ENCODE assay signal across 22 cellular contexts in the genomic region with DNA sequence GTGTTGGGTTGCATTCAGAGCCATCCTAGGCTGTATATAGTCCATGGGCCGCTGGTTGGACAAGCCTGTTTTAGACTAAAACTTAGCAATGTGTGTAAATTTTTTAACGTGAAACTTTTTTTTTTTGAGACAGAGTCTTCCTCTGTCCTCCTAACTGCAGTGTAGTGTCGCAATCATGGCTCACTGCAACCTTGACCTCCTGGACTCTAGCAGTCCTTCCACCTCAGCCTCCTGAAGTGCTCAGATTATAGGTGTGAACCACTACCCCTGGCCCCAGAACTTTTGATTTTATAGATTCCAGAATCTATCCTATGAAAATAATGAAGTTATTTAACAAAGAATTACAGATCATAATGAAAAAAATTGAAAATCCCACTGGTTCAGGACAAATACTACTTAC. TPM values are rescaled to one million over a fixed set of nuclear protein-coding genes. Genes with fewer than 3 reads are reported as not detected.
DNase-seq lines count a peak whose midpoint lies in the region; TF ChIP-seq lines count a peak whose summit lies in the region.
"Had no signal": no experiment of that assay in that cellular context is flagged by ENCODE, and none has a peak within 500 bp of the region (broad histone marks: within the 10 kb centered on the region; RNA-seq: fewer than 3 reads in every experiment).

No MANE protein-coding gene starts in this region.

- no peak overlapping the region for H2BK15ac ChIP-seq in mesenchymal stem cell (ENCODE audit: low read depth, poor library complexity, severe bottlenecking)

- no peaks in the 10 kb centered on the region for H3K36me3 ChIP-seq in mesenchymal stem cell (ENCODE audit: control insufficient read depth in 1 of 2, insufficient read depth in 2 of 2, low read depth in 1 of 2, low read length in 2 of 2)
- H3K36me3 ChIP-seq: colonic mucosa, left lung, thyroid gland, uterus had no signal

- H3K9me3 ChIP-seq in mesenchymal stem cell (ENCODE audit: control insufficient read depth, low read length) = no peaks in the 10 kb centered on the region
- H3K9me3 ChIP-seq: colonic mucosa, left lung, thyroid gland, uterus had no signal

- H3K4me1 ChIP-seq in mesenchymal stem cell (ENCODE audit: control insufficient read depth, insufficient read depth, low read depth, low read length) = peaks cover 8% of the 10 kb centered on the region
- H3K4me1 ChIP-seq: colonic mucosa, uterus had no signal

- H3K14ac ChIP-seq in mesenchymal stem cell (ENCODE audit: low read length in 2 of 2) = no peak overlapping the region

- H3K23ac ChIP-seq in mesenchymal stem cell (ENCODE audit: low read length in 2 of 2) = no peak overlapping the region

- DNase-seq in NCI-H748 (lab: John Stamatoyannopoulos, UW; ENCODE audit: unreplicated experiment) (peak; percentile 50), NCI-H748 treated with DMSO at 0.1 percent for 48 hours (lab: John Stamatoyannopoulos, UW) (no peak), choroid plexus epithelial cell (ENCODE audit: low read depth) (peak; percentile 14), mesenchymal stem cell (peak; percentile 18)
- DNase-seq in stimulated activated CD4-positive, alpha-beta T cell treated with anti-CD3 and anti-CD28 coated beads, Interleukin-4, amount 100 ng/mL, for 4 hours = no peak
- no peak for DNase-seq in activated CD4-positive, alpha-beta T cell treated with anti-CD3 and anti-CD28 coated beads, Interleukin-2, amount 10 ng/mL, durations not matched to agents 24 days and 14 days
- DNase-seq: activated CD4-positive, alpha-beta T cell treated with anti-CD3 and anti-CD28 coated beads for 36 hours; activated CD8-positive, alpha-beta T cell treated with anti-CD3 and anti-CD28 coated beads, Interleukin-2, amount 10 ng/mL, durations not matched to agents 7 days and 5 days; anterior cingulate cortex; CD4-positive, alpha-beta memory T cell; colonic mucosa; effector CD4-positive, alpha-beta T cell; left lung; SIG-M5; stimulated activated CD4-positive, alpha-beta T cell treated with anti-CD3 and anti-CD28 coated beads, Interleukin-12 subunit alpha, Interleukin-12 subunit beta, amount 100 ng/mL, for 4 hours; stimulated activated CD4-positive, alpha-beta T cell treated with anti-CD3 and anti-CD28 coated beads, Interleukin-2, amount 100 ng/mL, for 48 hours; thyroid gland; uterus had no signal

- peaks cover 9 to 36% of the 10 kb centered on the region in 2 experiments for H3K27me3 ChIP-seq in mesenchymal stem cell (ENCODE audit: control insufficient read depth in 1 of 2, insufficient read depth in 1 of 2, low read length in 2 of 2)
- H3K27me3 ChIP-seq: colonic mucosa, thyroid gland, uterus had no signal

- H3K4me3 ChIP-seq in choroid plexus epithelial cell (ENCODE audit: low read depth, low read length) = no peak overlapping the region
- no peak overlapping the region for H3K4me3 ChIP-seq in mesenchymal stem cell (ENCODE audit: insufficient read depth in 1 of 2, low read depth in 1 of 2, low read length in 2 of 2)
- H3K4me3 ChIP-seq: colonic mucosa, left lung, thyroid gland, uterus had no signal

- H3K27ac ChIP-seq in mesenchymal stem cell (ENCODE audit: low read length, poor library complexity, severe bottlenecking) = no peak overlapping the region
- H3K27ac ChIP-seq: colonic mucosa, left lung, uterus had no signal

- H3K9ac ChIP-seq in mesenchymal stem cell (ENCODE audit: low read length) = no peak overlapping the region

- H3K27me3 Mint-ChIP-seq in activated CD4-positive, alpha-beta T cell treated with anti-CD3 and anti-CD28 coated beads, Interleukin-2, amount 10 ng/mL, durations not matched to agents 24 days and 14 days = peaks cover 34% of the 10 kb centered on the region

- H4K91ac ChIP-seq in mesenchymal stem cell (ENCODE audit: low read length) = no peak overlapping the region

- H3K4me1 Mint-ChIP-seq in activated CD4-positive, alpha-beta T cell treated with anti-CD3 and anti-CD28 coated beads, Interleukin-2, amount 10 ng/mL, durations not matched to agents 24 days and 14 days = peaks cover 3% of the 10 kb centered on the region
- H3K4me1 Mint-ChIP-seq: activated CD4-positive, alpha-beta T cell treated with anti-CD3 and anti-CD28 coated beads for 36 hours; CD4-positive, alpha-beta memory T cell had no signal

- H3K79me1 ChIP-seq in mesenchymal stem cell (replicated peaks; ENCODE audit: low read length, poor library complexity, severe bottlenecking) = no peaks in the 10 kb centered on the region

- H3K4me2 ChIP-seq in mesenchymal stem cell (ENCODE audit: low read length, poor library complexity, severe bottlenecking) = no peak overlapping the region

- H3K4ac ChIP-seq in mesenchymal stem cell (ENCODE audit: low read depth in 1 of 2, low read length in 2 of 2) = no peak overlapping the region

- H4K8ac ChIP-seq in mesenchymal stem cell (ENCODE audit: low read length) = no peak overlapping the region

- no peak overlapping the region for H2BK5ac ChIP-seq in mesenchymal stem cell (ENCODE audit: low read depth, low read length, poor library complexity, severe bottlenecking)

- no peak overlapping the region for H2BK120ac ChIP-seq in mesenchymal stem cell (ENCODE audit: low read depth, low read length)

- no peaks in the 10 kb centered on the region for H3K36me3 Mint-ChIP-seq in activated CD4-positive, alpha-beta T cell treated with anti-CD3 and anti-CD28 coated beads, Interleukin-2, amount 10 ng/mL, durations not matched to agents 24 days and 14 days (ENCODE audit: low read depth)
- H3K36me3 Mint-ChIP-seq: activated naive CD4-positive, alpha-beta T cell treated with anti-CD3 and anti-CD28 coated beads, Interleukin-2, amount 50 U/mL, for 72 hours; CD4-positive, alpha-beta memory T cell had no signal

- TF ChIP-seq CTCF in choroid plexus epithelial cell (conservative IDR thresholded peaks at IDR 0.05; ENCODE audit: low read depth, low read length) = no peak

- H3K27ac Mint-ChIP-seq in activated CD4-positive, alpha-beta T cell treated with anti-CD3 and anti-CD28 coated beads, Interleukin-2, amount 10 ng/mL, durations not matched to agents 24 days and 14 days = no peak overlapping the region
- H3K27ac Mint-ChIP-seq: activated CD4-positive, alpha-beta T cell treated with anti-CD3 and anti-CD28 coated beads for 36 hours; activated CD8-positive, alpha-beta T cell treated with anti-CD3 and anti-CD28 coated beads, Interleukin-2, amount 10 ng/mL, durations not matched to agents 7 days and 5 days; activated naive CD4-positive, alpha-beta T cell treated with anti-CD3 and anti-CD28 coated beads, Interleukin-2, amount 50 U/mL, for 72 hours; activated T-helper 2 cell treated with anti-CD3 and anti-CD28 coated beads, Interferon-gamma antibody, Interleukin-2, Interleukin-4, amounts not matched to agents 10 μg/mL and 5 μg/mL and 100 μg/mL, durations not matched to agents 14 hours and 24 hours and 36 hours; CD4-positive, alpha-beta memory T cell; T-helper 2 cell treated with Interferon-gamma antibody and Interleukin-4, amounts not matched to agents 5 μg/mL and 100 μg/mL, for 36 hours had no signal

- no peaks in the 10 kb centered on the region for H3K9me3 Mint-ChIP-seq in activated CD4-positive, alpha-beta T cell treated with anti-CD3 and anti-CD28 coated beads, Interleukin-2, amount 10 ng/mL, durations not matched to agents 24 days and 14 days
- H3K9me3 Mint-ChIP-seq: activated naive CD4-positive, alpha-beta T cell treated with anti-CD3 and anti-CD28 coated beads, Interleukin-2, amount 50 U/mL, for 72 hours; activated T-helper 2 cell treated with anti-CD3 and anti-CD28 coated beads, Interferon-gamma antibody, Interleukin-2, Interleukin-4, amounts not matched to agents 10 μg/mL and 5 μg/mL and 100 μg/mL, durations not matched to agents 14 hours and 24 hours and 36 hours; CD4-positive, alpha-beta memory T cell; T-helper 2 cell treated with Interferon-gamma antibody and Interleukin-4, amounts not matched to agents 5 μg/mL and 100 μg/mL, for 36 hours had no signal

- H2AK5ac ChIP-seq in mesenchymal stem cell (ENCODE audit: low read length, severe bottlenecking) = no peak overlapping the region

- H2BK12ac ChIP-seq in mesenchymal stem cell (ENCODE audit: low read length in 2 of 2) = no peak overlapping the region

- no peak overlapping the region for H3K18ac ChIP-seq in mesenchymal stem cell (ENCODE audit: low read depth in 1 of 2, low read length in 2 of 2)

- intact Hi-C loops in activated CD4-positive, alpha-beta T cell treated with anti-CD3 and anti-CD28 coated beads, Interleukin-2, amount 10 ng/mL, durations not matched to agents 24 days and 14 days (cut with micrococcal nuclease) = no loop called here

- no peak overlapping the region for H3K4me3 Mint-ChIP-seq in activated CD4-positive, alpha-beta T cell treated with anti-CD3 and anti-CD28 coated beads, Interleukin-2, amount 10 ng/mL, durations not matched to agents 24 days and 14 days
- H3K4me3 Mint-ChIP-seq: activated CD4-positive, alpha-beta T cell treated with anti-CD3 and anti-CD28 coated beads for 36 hours; activated CD8-positive, alpha-beta T cell treated with anti-CD3 and anti-CD28 coated beads, Interleukin-2, amount 10 ng/mL, durations not matched to agents 7 days and 5 days; CD4-positive, alpha-beta memory T cell; T-helper 2 cell treated with Interferon-gamma antibody and Interleukin-4, amounts not matched to agents 5 μg/mL and 100 μg/mL, for 36 hours had no signal

- WGBS in mesenchymal stem cell = 83% methylated on average over 3 of the region's 3 CpGs

- H2AFZ ChIP-seq in mesenchymal stem cell (ENCODE audit: low read depth, low read length) = no peak overlapping the region

RNA-seq across cellular contexts. Expression of a gene that starts 29.9 kb away (rescaled TPM):
- 1.5 TPM for polyA plus RNA-seq in mesenchymal stem cell (2013, experiment 1 of 2)
- 1.5 TPM for polyA plus RNA-seq in mesenchymal stem cell (2013, experiment 2 of 2)
- 1.4 and 1.6 TPM in 2 replicates for total RNA-seq in activated CD4-positive, alpha-beta T cell treated with anti-CD3 and anti-CD28 coated beads, Interleukin-2, amount 10 ng/mL, durations not matched to agents 24 days and 14 days
- total RNA-seq: CD4-positive, alpha-beta memory T cell; colonic mucosa had no signal
- polyA plus RNA-seq: CD4-positive, alpha-beta memory T cell had no signal

RNA-seq across cellular contexts. Expression of a gene that starts 45.1 kb away (rescaled TPM):
- 28.4 TPM for polyA plus RNA-seq in mesenchymal stem cell (2013, experiment 1 of 2)
- polyA plus RNA-seq in mesenchymal stem cell (2013, experiment 2 of 2) = 27.7 TPM
- total RNA-seq in activated CD4-positive, alpha-beta T cell treated with anti-CD3 and anti-CD28 coated beads, Interleukin-2, amount 10 ng/mL, durations not matched to agents 24 days and 14 days = 94.4 and 97.4 TPM in 2 replicates

RNA-seq across cellular contexts. Expression of a gene that starts 50.8 kb away (rescaled TPM):
- polyA plus RNA-seq in mesenchymal stem cell (2013, experiment 1 of 2) = 1.5 TPM
- 1.5 TPM for polyA plus RNA-seq in mesenchymal stem cell (2013, experiment 2 of 2)
- not detected in 2 replicates for total RNA-seq in activated CD4-positive, alpha-beta T cell treated with anti-CD3 and anti-CD28 coated beads, Interleukin-2, amount 10 ng/mL, durations not matched to agents 24 days and 14 days
- total RNA-seq: activated CD8-positive, alpha-beta T cell treated with anti-CD3 and anti-CD28 coated beads, Interleukin-2, amount 10 ng/mL, durations not matched to agents 7 days and 5 days; activated naive CD4-positive, alpha-beta T cell treated with anti-CD3 and anti-CD28 coated beads, Interleukin-2, amount 50 U/mL, for 72 hours; CD4-positive, alpha-beta memory T cell had no signal
- polyA plus RNA-seq: CD4-positive, alpha-beta memory T cell had no signal

RNA-seq across cellular contexts. Expression of a gene that starts 55.4 kb away (rescaled TPM):
- 0.03 TPM for polyA plus RNA-seq in mesenchymal stem cell (2013, experiment 1 of 2)
- polyA plus RNA-seq in mesenchymal stem cell (2013, experiment 2 of 2) = not detected
- not detected in 2 replicates for total RNA-seq in activated CD4-positive, alpha-beta T cell treated with anti-CD3 and anti-CD28 coated beads, Interleukin-2, amount 10 ng/mL, durations not matched to agents 24 days and 14 days
- total RNA-seq: activated CD4-positive, alpha-beta T cell treated with anti-CD3 and anti-CD28 coated beads for 36 hours; activated T-helper 2 cell treated with anti-CD3 and anti-CD28 coated beads, Interferon-gamma antibody, Interleukin-2, Interleukin-4, amounts not matched to agents 10 μg/mL and 5 μg/mL and 100 μg/mL, durations not matched to agents 14 hours and 24 hours and 36 hours; bronchial epithelial cell; CD4-positive, alpha-beta memory T cell; colonic mucosa had no signal

Comparison
In these comparisons a context has a peak if more than half of its experiments do, and no peak if none do; other contexts are left out.
1. DNase-seq: peak in NCI-H748 (single experiment), choroid plexus epithelial cell (single experiment) and mesenchymal stem cell (single experiment); none in NCI-H748 treated with DMSO at 0.1 percent for 48 hours (single experiment), stimulated activated CD4-positive, alpha-beta T cell treated with anti-CD3 and anti-CD28 coated beads, Interleukin-4, amount 100 ng/mL, for 4 hours (0 of 2) and activated CD4-positive, alpha-beta T cell treated with anti-CD3 and anti-CD28 coated beads, Interleukin-2, amount 10 ng/mL, durations not matched to agents 24 days and 14 days (single experiment).